Comparison of ENCODE assay signal across 8 cellular contexts in the genomic region with DNA sequence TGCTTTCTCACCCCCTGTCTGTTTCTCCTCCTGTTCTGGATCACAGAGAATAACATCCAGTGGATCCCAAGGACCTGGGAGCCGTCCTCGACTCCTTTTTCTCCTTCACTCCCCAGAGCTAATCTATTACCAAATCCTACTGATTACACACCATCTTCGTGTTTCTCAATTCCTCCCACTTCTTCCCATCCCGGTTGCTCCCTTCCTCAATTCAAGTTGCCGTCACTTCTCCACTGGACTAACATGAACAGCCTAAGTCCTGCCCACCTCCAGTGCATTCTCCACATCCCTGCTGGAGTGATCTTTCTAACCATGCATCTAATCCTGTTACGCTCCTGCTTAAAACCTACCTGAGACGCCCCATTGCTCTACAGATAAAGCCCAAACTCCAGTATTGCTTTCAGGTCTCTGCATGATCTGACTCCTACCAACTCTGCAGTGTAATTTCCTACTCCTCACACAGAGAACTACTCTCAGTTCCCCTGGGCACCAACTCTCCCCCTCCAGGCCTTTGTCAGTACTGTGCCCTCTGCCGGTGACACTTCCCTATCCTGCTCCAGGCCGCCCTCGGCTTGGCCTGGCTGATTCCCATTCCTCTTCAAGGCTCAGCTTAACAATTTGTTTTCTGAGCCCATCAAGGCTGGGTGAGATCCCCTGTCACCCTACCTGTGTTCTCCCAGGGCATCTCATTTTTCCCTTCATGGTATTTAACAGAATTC. TPM values are rescaled to one million over a fixed set of nuclear protein-coding genes. Genes with fewer than 3 reads are reported as not detected.
DNase-seq lines count a peak whose midpoint lies in the region; ATAC-seq and TF ChIP-seq lines count a peak whose summit lies in the region.

No MANE protein-coding gene starts in this region.

- DNase-seq in DMS153 (lab: John Stamatoyannopoulos, UW), result peak; percentile 64
- peak; percentile 51 for DNase-seq in GM20000 (ENCODE audit: low spot score)
- peak; percentile 96 for DNase-seq in SKM-1 (lab: John Stamatoyannopoulos, UW; ENCODE audit: unreplicated experiment)
- DNase-seq in Right ventricle myocardium superior, result peak; percentile 70
- peak; percentile 26 to 38 for DNase-seq in gastrocnemius medialis
- DNase-seq in NCI-H774 (lab: John Stamatoyannopoulos, UW), result no peak
- DNase-seq in activated CD4-positive, alpha-beta T cell treated with anti-CD3 and anti-CD28 coated beads, Interleukin-2, amount 50 U/mL, for 4 hours, result no peak

- H3K27me3 ChIP-seq in gastrocnemius medialis, result peaks cover 0 to 2% (median 0%) of the 10 kb centered on the region in 3 donors

- H3K4me3 ChIP-seq in gastrocnemius medialis, result no peak overlapping the region

- no peaks in the 10 kb centered on the region for H3K36me3 ChIP-seq in gastrocnemius medialis

- peak; percentile 75 for ATAC-seq in HG03520 (IDR thresholded peaks at IDR 0.05; ENCODE audit: unreplicated experiment)
- peak; percentile 88 for ATAC-seq in Right ventricle myocardium superior (ENCODE audit: poor library complexity)
- ATAC-seq in gastrocnemius medialis, result peak; percentile 57 to 60

- in situ Hi-C loops in gastrocnemius medialis (cut with MboI; ENCODE audit: low sequenced_read_pairs in 4 of 4), result no loop called here

- no peak for TF ChIP-seq POLR2A in gastrocnemius medialis (IDR thresholded peaks at IDR 0.05)

- H3K27ac ChIP-seq in gastrocnemius medialis, result peak overlapping the region in 1 of 4 donors; percentile 63

- intact Hi-C loops in Right ventricle myocardium superior (cut with DNase I) (no loop called here), gastrocnemius medialis (cut with DNase I; ENCODE audit: low total_unique reads) (loop anchor here (2.0 kb wide), 1 partner anchor 26 kb away; no protein-coding TSS in a partner anchor)

- no peaks in the 10 kb centered on the region for H3K9me3 ChIP-seq in gastrocnemius medialis

- peaks cover 0 to 10% of the 10 kb centered on the region in 2 donors for H3K4me1 ChIP-seq in gastrocnemius medialis

- TF ChIP-seq CTCF in GM20000 (IDR thresholded peaks at IDR 0.05; ENCODE audit: extremely low read depth, missing control alignments) (peak; percentile 5), gastrocnemius medialis (IDR thresholded peaks at IDR 0.05 in 4 of 5, conservative IDR thresholded peaks at IDR 0.05 in 1 of 5) (peak in 3 of 5 experiments; percentile 38 to 48 (median 47))

RNA-seq across cellular contexts. Expression of a gene that starts 2.4 kb away (rescaled TPM):
- total RNA-seq in Right ventricle myocardium superior (1.00 TPM), gastrocnemius medialis (1 to 10 TPM in 2 of 4 donors, under 1 TPM in 1, not detected in 1; 0.75 to 2.3 (median 2.0) TPM)

RNA-seq across cellular contexts. Expression of a gene that starts 26.9 kb away (rescaled TPM):
- 0.32 TPM for total RNA-seq in Right ventricle myocardium superior
- not detected for total RNA-seq in gastrocnemius medialis

RNA-seq across cellular contexts. Expression of a gene that starts 33.4 kb away (rescaled TPM):
- total RNA-seq in Right ventricle myocardium superior (not detected), gastrocnemius medialis (not detected)

RNA-seq across cellular contexts. Expression of a gene that starts 48.3 kb away (rescaled TPM):
- total RNA-seq in Right ventricle myocardium superior (15.5 TPM), gastrocnemius medialis (10 to 100 TPM; 47.0 to 94.6 (median 77.2) TPM)

Comparison
In these comparisons a context has a peak if more than half of its experiments do, and no peak if none do; other contexts are left out.
1. DNase-seq: peak in DMS153 (single experiment), GM20000 (single experiment), SKM-1 (single experiment), Right ventricle myocardium superior (single experiment) and gastrocnemius medialis (2 of 2); none in NCI-H774 (single experiment) and activated CD4-positive, alpha-beta T cell treated with anti-CD3 and anti-CD28 coated beads, Interleukin-2, amount 50 U/mL, for 4 hours (0 of 2).
2. Peak in every context shown above with its lines, with median percentiles within 50 percentile points of each other: ATAC-seq.